1 cellular context compared by ENCODE assay signal in the genomic region with DNA sequence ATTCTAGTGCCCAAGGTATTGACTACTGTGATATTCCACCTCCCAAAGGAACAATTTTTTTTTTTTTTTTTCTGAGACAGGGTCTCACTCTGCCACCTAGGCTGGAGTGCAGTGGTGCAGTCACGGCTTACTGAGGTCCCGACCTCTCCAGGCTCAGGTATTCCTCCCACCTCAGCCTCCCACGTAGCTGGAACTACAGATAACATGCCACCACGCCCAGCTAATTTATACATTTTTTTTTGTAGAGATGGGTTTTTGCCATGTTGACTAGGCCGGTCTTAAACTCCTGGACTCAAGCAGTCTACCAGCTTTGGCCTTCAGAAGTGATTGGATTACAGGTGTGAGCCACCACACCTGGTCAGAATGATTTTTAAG.
TF ChIP-seq lines count a peak whose summit lies in the region.

No MANE protein-coding gene starts in this region.

TF ChIP-seq in IMR-90, 13 proteins besides CTCF, POLR2A, EP300 and RAD21:
- TF ChIP-seq USF2 (IDR thresholded peaks at IDR 0.05; ENCODE audit: low read depth, low read length), result no peak
- no peak for TF ChIP-seq CEBPB (IDR thresholded peaks at IDR 0.05; ENCODE audit: low read depth, low read length)
- TF ChIP-seq NFE2L2 (IDR thresholded peaks at IDR 0.05; ENCODE audit: low read depth, low read length), result no peak
- no peak for TF ChIP-seq MAFK (IDR thresholded peaks at IDR 0.05; ENCODE audit: low read depth, low read length)
- TF ChIP-seq MAZ (IDR thresholded peaks at IDR 0.05; ENCODE audit: borderline replicate concordance, low read depth, low read length), result no peak
- no peak for TF ChIP-seq RCOR1 (IDR thresholded peaks at IDR 0.05; ENCODE audit: insufficient replicate concordance, low read length)
- TF ChIP-seq MXI1 (IDR thresholded peaks at IDR 0.05; ENCODE audit: borderline replicate concordance, low read depth, low read length), result no peak
- no peak for TF ChIP-seq BHLHE40 (IDR thresholded peaks at IDR 0.05; ENCODE audit: low read depth, low read length)
- TF ChIP-seq, protein P1, sequence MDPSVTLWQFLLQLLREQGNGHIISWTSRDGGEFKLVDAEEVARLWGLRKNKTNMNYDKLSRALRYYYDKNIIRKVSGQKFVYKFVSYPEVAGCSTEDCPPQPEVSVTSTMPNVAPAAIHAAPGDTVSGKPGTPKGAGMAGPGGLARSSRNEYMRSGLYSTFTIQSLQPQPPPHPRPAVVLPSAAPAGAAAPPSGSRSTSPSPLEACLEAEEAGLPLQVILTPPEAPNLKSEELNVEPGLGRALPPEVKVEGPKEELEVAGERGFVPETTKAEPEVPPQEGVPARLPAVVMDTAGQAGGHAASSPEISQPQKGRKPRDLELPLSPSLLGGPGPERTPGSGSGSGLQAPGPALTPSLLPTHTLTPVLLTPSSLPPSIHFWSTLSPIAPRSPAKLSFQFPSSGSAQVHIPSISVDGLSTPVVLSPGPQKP (IDR thresholded peaks at IDR 0.05; ENCODE audit: borderline replicate concordance, low read depth, low read length), result no peak
- no peak for TF ChIP-seq CHD1 (IDR thresholded peaks at IDR 0.05; ENCODE audit: low read depth, low read length)
- no peak for TF ChIP-seq FOS (IDR thresholded peaks at IDR 0.05; ENCODE audit: low read depth, low read length)
- no peak for TF ChIP-seq SMC3 (IDR thresholded peaks at IDR 0.05; ENCODE audit: low read depth, low read length)
- no peak for TF ChIP-seq RFX5 (IDR thresholded peaks at IDR 0.05; ENCODE audit: low read depth, low read length)
